24 cellular contexts compared by ENCODE assay signal in genomic region chr16:82167670-82168069, GRCh38. TPM values are rescaled to one million over a fixed set of nuclear protein-coding genes. Genes with fewer than 3 reads are reported as not detected.
DNase-seq lines count a peak whose midpoint lies in the region; ATAC-seq, FAIRE-seq and TF ChIP-seq lines count a peak whose summit lies in the region.
"Had no signal": no experiment of that assay in that cellular context is flagged by ENCODE, and none has a peak within 500 bp of the region (broad histone marks: within the 10 kb centered on the region; RNA-seq: fewer than 3 reads in every experiment).

No MANE protein-coding gene starts in this region.

- TF ChIP-seq CTCF in natural killer cell (IDR thresholded peaks at IDR 0.05) = no peak
- TF ChIP-seq CTCF in spleen (IDR thresholded peaks at IDR 0.05 in 8 of 11, conservative IDR thresholded peaks at IDR 0.05 in 3 of 11) = no peak
- TF ChIP-seq CTCF in pancreas (IDR thresholded peaks at IDR 0.05) = no peak

- CTCF ChIA-PET in T-cell (lab: Charles Lee) = interaction anchor here in 1 of 2 donors (0.7 kb wide), 1 partner anchor 280 kb away, joined by 7 read pairs; no protein-coding TSS in a partner anchor

- TF ChIP-seq POLR2A in spleen (IDR thresholded peaks at IDR 0.05) = no peak

- no peaks in the 10 kb centered on the region for H3K9me3 Mint-ChIP-seq in natural killer cell
- H3K9me3 Mint-ChIP-seq in natural killer cell treated with Interleukin-12 subunit alpha and Interleukin-12 subunit beta and Interleukin-15 and Interleukin-18, amount 100 ng/mL, for 72 hours = no peaks in the 10 kb centered on the region
- H3K9me3 Mint-ChIP-seq in T-cell = no peaks in the 10 kb centered on the region
- H3K9me3 Mint-ChIP-seq in naive thymus-derived CD8-positive, alpha-beta T cell = no peaks in the 10 kb centered on the region
- H3K9me3 Mint-ChIP-seq: CD8-positive, alpha-beta memory T cell had no signal

- H3K27ac Mint-ChIP-seq in natural killer cell = no peak overlapping the region
- no peak overlapping the region for H3K27ac Mint-ChIP-seq in natural killer cell treated with Interleukin-12 subunit alpha and Interleukin-12 subunit beta and Interleukin-15 and Interleukin-18, amount 100 ng/mL, for 72 hours
- H3K27ac Mint-ChIP-seq in T-cell = no peak overlapping the region
- H3K27ac Mint-ChIP-seq in naive thymus-derived CD8-positive, alpha-beta T cell = peak overlapping the region in 2 of 10 donors; percentile 17 to 19

- peaks cover 0 to 6% (median 0%) of the 10 kb centered on the region in 8 donors for H3K9me3 ChIP-seq in spleen
- H3K9me3 ChIP-seq in pancreas = no peaks in the 10 kb centered on the region
- H3K9me3 ChIP-seq: Peyer's patch had no signal

- peaks cover 25% of the 10 kb centered on the region for H3K36me3 Mint-ChIP-seq in natural killer cell
- H3K36me3 Mint-ChIP-seq in natural killer cell treated with Interleukin-12 subunit alpha and Interleukin-12 subunit beta and Interleukin-15 and Interleukin-18, amount 100 ng/mL, for 72 hours = peaks cover 33% of the 10 kb centered on the region
- peaks cover 45% of the 10 kb centered on the region for H3K36me3 Mint-ChIP-seq in T-cell
- H3K36me3 Mint-ChIP-seq in naive thymus-derived CD8-positive, alpha-beta T cell = peaks cover 7 to 33% (median 9%) of the 10 kb centered on the region in 3 donors

- POLR2A ChIA-PET in T-cell (lab: Charles Lee) = interaction anchor here (0.6 to 1.1 kb wide), 2 partner anchors 8 to 29 kb away, joined by 3 read pairs; no protein-coding TSS in a partner anchor
- POLR2A ChIA-PET in naive thymus-derived CD8-positive, alpha-beta T cell (lab: Charles Lee) = interaction anchor here (1.0 kb wide), 1 partner anchor 29 kb away, joined by 3 read pairs; no protein-coding TSS in a partner anchor

- WGBS in spleen, 5 donors = 86 to 98% (median 93%) methylated on average over 5 of the region's 5 CpGs
- 98 to 99% methylated on average over 5 of the region's 5 CpGs for WGBS in pancreas, 2 donors

- no peak for DNase-seq in natural killer cell
- no peak for DNase-seq in natural killer cell treated with Interleukin-12 subunit alpha and Interleukin-12 subunit beta and Interleukin-15 and Interleukin-18, amount 100 ng/mL, for 72 hours (ENCODE audit: low spot score)
- no peak for DNase-seq in T-cell
- no peak for DNase-seq in naive thymus-derived CD8-positive, alpha-beta T cell
- peak; percentile 60 for DNase-seq in spleen
- DNase-seq in 8988T = no peak
- DNase-seq in pancreas = no peak
- DNase-seq: Calu3; CD8-positive, alpha-beta memory T cell; DMS153; EL; GF-D8; H7; MV-4-11; NCI-H1105 treated with DMSO at 0.1 percent for 48 hours; NCI-H2029 treated with DMSO at 0.1 percent for 48 hours; NCI-H2171; NCI-H345; NCI-H524 treated with DMSO at 0.1 percent for 48 hours; Peyer's patch had no signal

- H3K4me1 ChIP-seq in spleen (peaks cover 12 to 29% (median 17%) of the 10 kb centered on the region in 6 donors), pancreas (peaks cover 0 to 4% (median 0%) of the 10 kb centered on the region in 3 donors)

- H3K36me3 ChIP-seq in spleen (peaks cover 0 to 52% (median 17%) of the 10 kb centered on the region in 6 donors), pancreas (peaks cover 0 to 14% (median 0%) of the 10 kb centered on the region in 3 donors)

- no peak for FAIRE-seq in pancreas (lab: Jason Lieb, UNC)

- H3K4me1 Mint-ChIP-seq in natural killer cell (peaks cover 26 to 49% of the 10 kb centered on the region in 2 donors), T-cell (peaks cover 42 to 43% (median 42%) of the 10 kb centered on the region in 3 donors)
- peaks cover 21 to 27% of the 10 kb centered on the region in 2 donors for H3K4me1 Mint-ChIP-seq in natural killer cell treated with Interleukin-12 subunit alpha and Interleukin-12 subunit beta and Interleukin-15 and Interleukin-18, amount 100 ng/mL, for 72 hours (ENCODE audit: low read depth in 2 of 2)
- peaks cover 14 to 51% (median 33%) of the 10 kb centered on the region in 4 donors for H3K4me1 Mint-ChIP-seq in naive thymus-derived CD8-positive, alpha-beta T cell

- H3K27ac ChIP-seq in spleen = no peak overlapping the region
- H3K27ac ChIP-seq in pancreas = no peak overlapping the region
- H3K27ac ChIP-seq: BLaER1, KMS-11, Peyer's patch had no signal

- ATAC-seq in natural killer cell (no peak), T-cell (replicated peaks in 1 of 4) (no peak), pancreas (no peak), GM21737 (IDR thresholded peaks at IDR 0.05; ENCODE audit: unreplicated experiment) (no peak)
- ATAC-seq in natural killer cell treated with Interleukin-12 subunit alpha and Interleukin-12 subunit beta and Interleukin-15 and Interleukin-18, amount 100 ng/mL, for 72 hours = no peak
- ATAC-seq in naive thymus-derived CD8-positive, alpha-beta T cell = no peak
- ATAC-seq: SK-N-SH treated with all-trans-retinoic acid at 6 μM for 48 hours had no signal

- H3K4me3 ChIP-seq in spleen (no peak overlapping the region), pancreas (no peak overlapping the region)
- H3K4me3 ChIP-seq: Peyer's patch had no signal

- H3K27me3 ChIP-seq in spleen (replicated peaks in 1 of 7) = peaks cover 0 to 24% (median 10%) of the 10 kb centered on the region in 7 donors
- H3K27me3 ChIP-seq in pancreas = peaks cover 0 to 4% (median 0%) of the 10 kb centered on the region in 4 donors
- H3K27me3 ChIP-seq: BLaER1, Peyer's patch had no signal

- H3K4me3 Mint-ChIP-seq in natural killer cell (peak overlapping the region; percentile 14), T-cell (peak overlapping the region in 2 of 3 donors; percentile 26 to 80)
- H3K4me3 Mint-ChIP-seq in natural killer cell treated with Interleukin-12 subunit alpha and Interleukin-12 subunit beta and Interleukin-15 and Interleukin-18, amount 100 ng/mL, for 72 hours = no peak overlapping the region
- peak overlapping the region in 6 of 10 donors; percentile 15 to 91 (median 49) for H3K4me3 Mint-ChIP-seq in naive thymus-derived CD8-positive, alpha-beta T cell

- intact Hi-C loops in natural killer cell (cut with micrococcal nuclease) (no loop called here), spleen (cut with DNase I; ENCODE audit: low total_unique reads) (no loop called here), pancreas (cut with DNase I) (no loop called here)

- peaks cover 3 to 6% of the 10 kb centered on the region in 2 donors for H3K27me3 Mint-ChIP-seq in natural killer cell (ENCODE audit: low read depth in 2 of 2)
- peaks cover 7 to 13% of the 10 kb centered on the region in 2 donors for H3K27me3 Mint-ChIP-seq in natural killer cell treated with Interleukin-12 subunit alpha and Interleukin-12 subunit beta and Interleukin-15 and Interleukin-18, amount 100 ng/mL, for 72 hours
- H3K27me3 Mint-ChIP-seq in T-cell = peaks cover 4 to 12% of the 10 kb centered on the region in 2 donors
- peaks cover 2 to 13% (median 7%) of the 10 kb centered on the region in 5 donors for H3K27me3 Mint-ChIP-seq in naive thymus-derived CD8-positive, alpha-beta T cell

RNA-seq across cellular contexts. Expression of gene MPHOSPH6, which starts 2.4 kb away (rescaled TPM):
- total RNA-seq in natural killer cell = 10 to 100 TPM; 14.5 to 25.3 (median 15.5) TPM
- 10 to 100 TPM; 38.2 to 44.5 TPM for total RNA-seq in natural killer cell treated with Interleukin-12 subunit alpha and Interleukin-12 subunit beta and Interleukin-15 and Interleukin-18, amount 100 ng/mL, for 72 hours
- 10 to 100 TPM; 12.0 to 28.9 (median 19.0) TPM for total RNA-seq in T-cell
- 10 to 100 TPM; 19.3 to 21.3 TPM for total RNA-seq in naive thymus-derived CD8-positive, alpha-beta T cell
- 10 to 100 TPM; 21.3 to 33.6 (median 23.7) TPM for polyA plus RNA-seq in naive thymus-derived CD8-positive, alpha-beta T cell
- total RNA-seq in spleen = 10 to 100 TPM; 13.7 to 56.8 (median 23.6) TPM
- 10 to 100 TPM; 21.2 to 23.6 (median 22.1) TPM for polyA plus RNA-seq in spleen
- 1 to 10 TPM; 1.9 to 8.6 (median 5.7) TPM for total RNA-seq in pancreas
- 10 to 100 TPM in 1 of 2 donors, 1 to 10 TPM in 1; 8.1 to 15.3 TPM for polyA plus RNA-seq in pancreas
